ENCODE assay signal across 16 cellular contexts in the genomic region with DNA sequence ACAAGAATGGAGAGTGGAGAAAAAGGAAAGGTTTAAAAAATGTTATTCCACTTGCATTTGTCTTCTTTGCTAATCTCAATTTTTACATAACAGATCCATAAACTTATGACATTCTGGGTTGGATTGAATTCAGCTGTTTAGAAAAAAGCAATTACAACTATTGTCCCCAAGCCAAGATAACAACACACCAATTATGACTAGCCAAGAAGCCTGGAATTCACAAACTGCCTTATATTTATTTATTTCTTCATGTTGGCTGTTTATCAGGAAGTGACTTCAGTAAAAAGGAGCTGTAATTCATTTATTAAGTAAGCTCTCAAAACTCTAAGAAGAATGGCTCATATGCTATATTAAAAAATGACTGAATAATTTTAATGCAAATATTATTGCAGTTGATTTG.
"Had no signal": no experiment of that assay in that cellular context is flagged by ENCODE, and none has a peak within 500 bp of the region (broad histone marks: within the 10 kb centered on the region; RNA-seq: fewer than 3 reads in every experiment).

No MANE protein-coding gene starts in this region.

- H3K27ac Mint-ChIP-seq: activated CD4-positive, alpha-beta memory T cell treated with anti-CD3 and anti-CD28 coated beads, Interleukin-2, amount 10 ng/mL, durations not matched to agents 7 days and 5 days; activated CD4-positive, alpha-beta T cell treated with anti-CD3 and anti-CD28 coated beads for 36 hours; activated naive CD4-positive, alpha-beta T cell treated with anti-CD3 and anti-CD28 coated beads, Interleukin-2, amount 10 ng/mL, durations not matched to agents 7 days and 5 days; activated T-cell treated with anti-CD3 and anti-CD28 coated beads, Interleukin-2, amount 50 U/mL, for 24 hours; nephron progenitor cell; progenitor cell of endocrine pancreas; T-helper 17 cell had no signal

- H3K9me3 ChIP-seq: gastroesophageal sphincter, stomach, testis, upper lobe of left lung had no signal

- H3K4me3 Mint-ChIP-seq: activated CD4-positive, alpha-beta memory T cell treated with anti-CD3 and anti-CD28 coated beads, Interleukin-2, amount 10 ng/mL, durations not matched to agents 7 days and 5 days; activated CD4-positive, alpha-beta T cell treated with anti-CD3 and anti-CD28 coated beads for 36 hours; activated naive CD4-positive, alpha-beta T cell treated with anti-CD3 and anti-CD28 coated beads, Interleukin-2, amount 10 ng/mL, durations not matched to agents 7 days and 5 days; activated T-cell treated with anti-CD3 and anti-CD28 coated beads, Interleukin-2, amount 50 U/mL, for 24 hours; nephron progenitor cell; T-helper 17 cell had no signal

- H3K9me3 Mint-ChIP-seq: activated CD4-positive, alpha-beta memory T cell treated with anti-CD3 and anti-CD28 coated beads, Interleukin-2, amount 10 ng/mL, durations not matched to agents 7 days and 5 days; activated naive CD4-positive, alpha-beta T cell treated with anti-CD3 and anti-CD28 coated beads, Interleukin-2, amount 10 ng/mL, durations not matched to agents 7 days and 5 days; activated T-cell treated with anti-CD3 and anti-CD28 coated beads, Interleukin-2, amount 50 U/mL, for 24 hours; nephron progenitor cell had no signal

- ATAC-seq: activated CD4-positive, alpha-beta T cell treated with anti-CD3 and anti-CD28 coated beads for 36 hours; esophagus mucosa; gastroesophageal sphincter; T-helper 17 cell had no signal

- H3K4me3 ChIP-seq: dorsolateral prefrontal cortex, gastroesophageal sphincter, stomach, testis, upper lobe of left lung had no signal

- H3K36me3 ChIP-seq: gastroesophageal sphincter, stomach, upper lobe of left lung had no signal

- H3K36me3 Mint-ChIP-seq: activated naive CD4-positive, alpha-beta T cell treated with anti-CD3 and anti-CD28 coated beads, Interleukin-2, amount 10 ng/mL, durations not matched to agents 7 days and 5 days had no signal

- H3K27me3 Mint-ChIP-seq: activated CD4-positive, alpha-beta memory T cell treated with anti-CD3 and anti-CD28 coated beads, Interleukin-2, amount 10 ng/mL, durations not matched to agents 7 days and 5 days; activated CD4-positive, alpha-beta T cell treated with anti-CD3 and anti-CD28 coated beads for 36 hours; activated naive CD4-positive, alpha-beta T cell treated with anti-CD3 and anti-CD28 coated beads, Interleukin-2, amount 10 ng/mL, durations not matched to agents 7 days and 5 days; activated T-cell treated with anti-CD3 and anti-CD28 coated beads, Interleukin-2, amount 50 U/mL, for 24 hours; progenitor cell of endocrine pancreas; T-helper 17 cell had no signal

- H3K27ac ChIP-seq: dorsolateral prefrontal cortex, gastroesophageal sphincter, stomach, testis, upper lobe of left lung had no signal

- H3K4me1 Mint-ChIP-seq: activated CD4-positive, alpha-beta memory T cell treated with anti-CD3 and anti-CD28 coated beads, Interleukin-2, amount 10 ng/mL, durations not matched to agents 7 days and 5 days; activated CD4-positive, alpha-beta T cell treated with anti-CD3 and anti-CD28 coated beads for 36 hours; activated naive CD4-positive, alpha-beta T cell treated with anti-CD3 and anti-CD28 coated beads, Interleukin-2, amount 10 ng/mL, durations not matched to agents 7 days and 5 days; nephron progenitor cell; T-helper 17 cell had no signal

- H3K4me1 ChIP-seq: gastroesophageal sphincter, stomach, testis had no signal

- H3K27me3 ChIP-seq: dorsolateral prefrontal cortex, gastroesophageal sphincter, stomach, testis, upper lobe of left lung had no signal

- DNase-seq: activated CD4-positive, alpha-beta memory T cell treated with anti-CD3 and anti-CD28 coated beads, Interleukin-2, amount 10 ng/mL, durations not matched to agents 7 days and 5 days; activated CD4-positive, alpha-beta T cell treated with anti-CD3 and anti-CD28 coated beads for 36 hours; activated naive CD4-positive, alpha-beta T cell treated with anti-CD3 and anti-CD28 coated beads, Interleukin-2, amount 10 ng/mL, durations not matched to agents 7 days and 5 days; activated T-cell treated with anti-CD3 and anti-CD28 coated beads, Interleukin-2, amount 50 U/mL, for 24 hours; dorsolateral prefrontal cortex; islet precursor cell; nephron progenitor cell; stimulated activated CD4-positive, alpha-beta T cell treated with anti-CD3 and anti-CD28 coated beads, Interleukin-12 subunit alpha, Interleukin-12 subunit beta, amount 100 ng/mL, for 4 hours; stimulated activated CD4-positive, alpha-beta T cell treated with anti-CD3 and anti-CD28 coated beads, Interleukin-2, amount 100 ng/mL, for 24 hours; stomach; T-helper 17 cell; testis; upper lobe of left lung had no signal
